8 cellular contexts compared by ENCODE assay signal in the genomic region with DNA sequence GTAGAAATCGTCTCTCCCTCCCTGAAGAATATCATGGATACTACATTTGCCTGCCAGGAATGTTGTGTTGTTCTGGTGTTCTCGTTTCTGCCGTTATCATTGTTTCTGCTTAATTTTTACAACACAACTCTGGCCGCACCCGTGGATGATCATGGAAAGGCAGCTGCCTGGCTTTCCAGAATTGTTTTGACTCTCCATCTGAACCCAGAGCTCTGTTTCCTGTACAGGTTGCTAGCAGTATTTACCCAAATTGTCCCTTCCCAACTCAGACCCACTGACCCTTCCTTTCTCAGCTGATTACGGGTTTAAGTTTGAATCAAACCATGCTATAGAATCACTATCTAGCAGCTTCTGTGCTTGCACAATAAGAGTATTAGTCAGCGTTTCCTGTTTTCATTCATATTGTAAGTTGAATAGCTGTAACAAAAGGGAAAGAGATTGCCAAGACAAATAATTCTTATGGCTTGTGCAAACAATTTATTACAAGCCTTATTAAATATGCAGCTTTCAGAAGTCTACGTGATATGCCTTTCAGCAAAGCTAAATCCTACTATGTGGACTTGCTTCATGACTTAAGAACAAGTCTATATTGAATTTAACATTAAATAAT.
DNase-seq lines count a peak whose midpoint lies in the region; ATAC-seq and TF ChIP-seq lines count a peak whose summit lies in the region.

No MANE protein-coding gene starts in this region.

- intact Hi-C loops in HCT116 (cut with micrococcal nuclease) (no loop called here), gastrocnemius medialis (cut with DNase I; ENCODE audit: low total_unique reads) (no loop called here)

- peak overlapping the region; percentile 24; the same call in 1 of the 2 replicates for H3K9ac ChIP-seq in HCT116 (ENCODE audit: low read length)

- in situ Hi-C loops in gastrocnemius medialis (cut with MboI; ENCODE audit: low sequenced_read_pairs in 4 of 4), result no loop called here

- 0 out of 2 replicates have a peak, but pooled peaks cover 5% of the 10 kb centered on the region for H4K20me1 ChIP-seq in HCT116 (ENCODE audit: insufficient read depth)

- H3K27ac ChIP-seq in 22Rv1 (peak overlapping the region; percentile 36), HCT116 (ENCODE audit: low read depth, low read length) (peak overlapping the region; percentile 47), gastrocnemius medialis (peak overlapping the region; percentile 42 to 68 (median 58))

- RAD21 ChIA-PET in HCT116 (lab: Charles Lee; ENCODE audit: low non-redundant PET in 1 of 2, low total read pairs in 2 of 2, uncharacterized antibody in 2 of 2, unreplicated experiment in 2 of 2), result interaction anchor here in 1 of 2 experiments (0.9 kb wide), 1 partner anchor 10 kb away, joined by 3 read pairs; no protein-coding TSS in a partner anchor

- POLR2A ChIA-PET in HCT116 (lab: Charles Lee), result interaction anchor here (1.0 to 1.4 kb wide), 3 partner anchors 10 to 321 kb away, joined by 3 to 6 read pairs (median 3); no protein-coding TSS in a partner anchor

- ATAC-seq in HCT116, result no peak
- ATAC-seq in esophagus mucosa, result peak; percentile 89
- ATAC-seq in gastrocnemius medialis, result peak; percentile 70 to 80
- no peak for ATAC-seq in GM19463 (IDR thresholded peaks at IDR 0.05; ENCODE audit: unreplicated experiment)

- peaks cover 17 to 33% of the 10 kb centered on the region in 2 experiments; a peak in 3 of 4 replicates for H3K4me1 ChIP-seq in HCT116 (ENCODE audit: control insufficient read depth in 1 of 2, insufficient read depth in 2 of 2, low read length in 2 of 2)
- H3K4me1 ChIP-seq in gastrocnemius medialis, result peaks cover 0 to 3% of the 10 kb centered on the region in 2 donors

- H3K27me3 ChIP-seq in HCT116 (ENCODE audit: insufficient read depth, low read length), result no peaks in the 10 kb centered on the region
- H3K27me3 ChIP-seq in gastrocnemius medialis, result no peaks in the 10 kb centered on the region

- BruUV-seq in HCT116 (replicated peaks; lab: Mats Ljungman, UMichigan), result no TSS peak

- peaks cover 0 to 6% of the 10 kb centered on the region in 2 experiments; a peak in 1 of 4 replicates for H3K36me3 ChIP-seq in HCT116 (ENCODE audit: control insufficient read depth in 1 of 2, insufficient read depth in 2 of 2, low read length in 2 of 2)
- H3K36me3 ChIP-seq in gastrocnemius medialis, result no peaks in the 10 kb centered on the region

- no peak for TF ChIP-seq RAD21 in HCT116 (IDR thresholded peaks at IDR 0.05; ENCODE audit: low read depth)

- no peak overlapping the region for H3K4me3 ChIP-seq in HCT116 (replicated peaks in 1 of 2; ENCODE audit: low read depth in 1 of 2, low read length in 2 of 2)
- peak overlapping the region in 1 of 4 donors; percentile 11 for H3K4me3 ChIP-seq in gastrocnemius medialis

- no peaks in the 10 kb centered on the region for H3K9me2 ChIP-seq in HCT116 (ENCODE audit: insufficient read depth)

- TF ChIP-seq CTCF in 22Rv1 (IDR thresholded peaks at IDR 0.05) (no peak), HCT116 (IDR thresholded peaks at IDR 0.05 in 2 of 3, conservative IDR thresholded peaks at IDR 0.05 in 1 of 3; ENCODE audit: borderline replicate concordance in 1 of 3, insufficient read depth in 1 of 3, low read depth in 2 of 3, low read length in 2 of 3) (no peak), gastrocnemius medialis (IDR thresholded peaks at IDR 0.05 in 4 of 5, conservative IDR thresholded peaks at IDR 0.05 in 1 of 5) (no peak)

- no peak overlapping the region for H2AFZ ChIP-seq in HCT116 (ENCODE audit: low read depth, low read length, poor library complexity, severe bottlenecking)

- TF ChIP-seq POLR2A in HCT116 (IDR thresholded peaks at IDR 0.05; ENCODE audit: borderline replicate concordance, extremely low read depth, insufficient read depth, insufficient read length) (no peak), gastrocnemius medialis (IDR thresholded peaks at IDR 0.05) (no peak)

- DNase-seq in HCT116 (ENCODE audit: low read depth, low spot score) (no peak), gastrocnemius medialis (no peak), NCI-H524 treated with DMSO at 0.1 percent for 48 hours (lab: John Stamatoyannopoulos, UW) (no peak), amygdala (lab: John Stamatoyannopoulos, UW) (no peak)

- CTCF ChIA-PET in HCT116 (lab: Charles Lee), result interaction anchor here (1.1 to 2.7 kb wide), 3 partner anchors 10 to 321 kb away, joined by 4 to 20 read pairs (median 5); no protein-coding TSS in a partner anchor

- no peaks in the 10 kb centered on the region for H3K9me3 ChIP-seq in HCT116 (ENCODE audit: control insufficient read depth in 1 of 2, insufficient read depth in 1 of 2, low read depth in 1 of 2, low read length in 2 of 2)
- no peaks in the 10 kb centered on the region for H3K9me3 ChIP-seq in gastrocnemius medialis

- H3K4me2 ChIP-seq in HCT116 (ENCODE audit: low read length), result peak overlapping the region; percentile 23; the same call in 1 of the 2 replicates

- H3K79me2 ChIP-seq in HCT116 (ENCODE audit: insufficient read depth, low read length), result no peaks in the 10 kb centered on the region; the same call in 1 of the 2 replicates

TF ChIP-seq in HCT116, 20 proteins besides CTCF, POLR2A, EP300 and RAD21:
- TF ChIP-seq ELF1 (IDR thresholded peaks at IDR 0.05; ENCODE audit: borderline replicate concordance, low read depth) (no peak), FOSL1 (IDR thresholded peaks at IDR 0.05; ENCODE audit: low read depth) (0 out of 2 replicates have a peak, but pooled peaks have one; percentile 44), EZH2 (IDR thresholded peaks at IDR 0.05) (no peak), ZNF274 (IDR thresholded peaks at IDR 0.05; ENCODE audit: low read depth, low read length) (no peak), JUND (IDR thresholded peaks at IDR 0.05) (0 out of 2 replicates have a peak, but pooled peaks have one; percentile 29), CEBPB (IDR thresholded peaks at IDR 0.05; ENCODE audit: low read depth) (peak; percentile 93)

TF ChIP-seq in PFSK-1, 5 proteins besides CTCF, POLR2A, EP300 and RAD21:
- TF ChIP-seq TAF1 (IDR thresholded peaks at IDR 0.05; ENCODE audit: borderline replicate concordance, insufficient read depth, low read length) (no peak), SIN3A (IDR thresholded peaks at IDR 0.05; ENCODE audit: borderline replicate concordance, insufficient read depth, low read length) (peak; percentile 95), POLR2AphosphoS5 (IDR thresholded peaks at IDR 0.05; ENCODE audit: low read depth, low read length) (peak; percentile 57), FOXP2 (optimal IDR thresholded peaks at IDR 0.05; ENCODE audit: borderline replicate concordance, extremely low read depth, extremely low read length, insufficient read depth) (no peak)
- TF ChIP-seq, protein P1, sequence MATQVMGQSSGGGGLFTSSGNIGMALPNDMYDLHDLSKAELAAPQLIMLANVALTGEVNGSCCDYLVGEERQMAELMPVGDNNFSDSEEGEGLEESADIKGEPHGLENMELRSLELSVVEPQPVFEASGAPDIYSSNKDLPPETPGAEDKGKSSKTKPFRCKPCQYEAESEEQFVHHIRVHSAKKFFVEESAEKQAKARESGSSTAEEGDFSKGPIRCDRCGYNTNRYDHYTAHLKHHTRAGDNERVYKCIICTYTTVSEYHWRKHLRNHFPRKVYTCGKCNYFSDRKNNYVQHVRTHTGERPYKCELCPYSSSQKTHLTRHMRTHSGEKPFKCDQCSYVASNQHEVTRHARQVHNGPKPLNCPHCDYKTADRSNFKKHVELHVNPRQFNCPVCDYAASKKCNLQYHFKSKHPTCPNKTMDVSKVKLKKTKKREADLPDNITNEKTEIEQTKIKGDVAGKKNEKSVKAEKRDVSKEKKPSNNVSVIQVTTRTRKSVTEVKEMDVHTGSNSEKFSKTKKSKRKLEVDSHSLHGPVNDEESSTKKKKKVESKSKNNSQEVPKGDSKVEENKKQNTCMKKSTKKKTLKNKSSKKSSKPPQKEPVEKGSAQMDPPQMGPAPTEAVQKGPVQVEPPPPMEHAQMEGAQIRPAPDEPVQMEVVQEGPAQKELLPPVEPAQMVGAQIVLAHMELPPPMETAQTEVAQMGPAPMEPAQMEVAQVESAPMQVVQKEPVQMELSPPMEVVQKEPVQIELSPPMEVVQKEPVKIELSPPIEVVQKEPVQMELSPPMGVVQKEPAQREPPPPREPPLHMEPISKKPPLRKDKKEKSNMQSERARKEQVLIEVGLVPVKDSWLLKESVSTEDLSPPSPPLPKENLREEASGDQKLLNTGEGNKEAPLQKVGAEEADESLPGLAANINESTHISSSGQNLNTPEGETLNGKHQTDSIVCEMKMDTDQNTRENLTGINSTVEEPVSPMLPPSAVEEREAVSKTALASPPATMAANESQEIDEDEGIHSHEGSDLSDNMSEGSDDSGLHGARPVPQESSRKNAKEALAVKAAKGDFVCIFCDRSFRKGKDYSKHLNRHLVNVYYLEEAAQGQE (IDR thresholded peaks at IDR 0.05; ENCODE audit: insufficient read depth in 1 of 2, low read depth in 2 of 2, low read length in 2 of 2), result no peak

Comparison
In these comparisons a context has a peak if more than half of its experiments do, and no peak if none do; other contexts are left out.
1. ATAC-seq: peak in esophagus mucosa (single experiment) and gastrocnemius medialis (2 of 2); none in HCT116 (single experiment) and GM19463 (single experiment).
2. Peak in every context shown above with its lines, with median percentiles within 50 percentile points of each other: H3K27ac ChIP-seq.